16 cellular contexts compared by ENCODE assay signal in the genomic region with DNA sequence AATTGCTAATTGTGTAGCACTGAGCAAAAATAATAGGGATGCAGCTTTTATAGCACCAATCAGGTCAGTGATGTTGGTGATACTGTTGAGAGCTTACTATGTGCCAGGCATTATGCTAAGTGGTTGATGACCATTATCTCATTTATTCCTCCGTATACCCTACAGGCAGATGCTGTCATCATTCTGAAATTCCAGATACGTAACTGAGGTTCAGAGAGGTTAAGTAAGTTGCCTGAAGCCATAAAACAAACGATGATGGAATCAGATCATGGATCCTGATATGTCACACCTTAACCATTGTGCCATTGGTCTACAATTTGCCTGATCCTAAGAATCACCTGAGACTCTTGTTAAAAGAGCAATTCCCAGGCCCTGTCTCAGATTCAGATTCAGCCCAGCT. TPM values are rescaled to one million over a fixed set of nuclear protein-coding genes. Genes with fewer than 3 reads are reported as not detected.
DNase-seq lines count a peak whose midpoint lies in the region; ATAC-seq and TF ChIP-seq lines count a peak whose summit lies in the region.
"Had no signal": no experiment of that assay in that cellular context is flagged by ENCODE, and none has a peak within 500 bp of the region (broad histone marks: within the 10 kb centered on the region; RNA-seq: fewer than 3 reads in every experiment).

No MANE protein-coding gene starts in this region.

- H3K27ac ChIP-seq in breast epithelium (peak overlapping the region in 1 of 2 donors; percentile 13), RWPE2 (ENCODE audit: poor library complexity, severe bottlenecking) (no peak overlapping the region), gastrocnemius medialis (no peak overlapping the region)
- H3K27ac ChIP-seq: 22Rv1 had no signal

- TF ChIP-seq POLR2A in breast epithelium (IDR thresholded peaks at IDR 0.05) (no peak), gastrocnemius medialis (IDR thresholded peaks at IDR 0.05) (no peak)

- intact Hi-C loops in MCF 10A (cut with micrococcal nuclease) (no loop called here), breast epithelium (cut with DNase I; ENCODE audit: low total_unique reads) (no loop called here), gastrocnemius medialis (cut with DNase I; ENCODE audit: low total_unique reads) (loop anchor here (5.0 kb wide), 1 partner anchor 198 kb away; the partner anchor contains the start of gene EIF4A2)

- no TSS peak for BruUV-seq in MCF 10A (replicated peaks; lab: Mats Ljungman, UMichigan)

- POLR2A ChIA-PET in MCF 10A (lab: Yijun Ruan, JAX) = interaction anchor here (0.7 to 1.4 kb wide), 2 partner anchors 9 to 39 kb away, joined by 3 to 6 read pairs; no protein-coding TSS in a partner anchor

- H3K9me3 ChIP-seq in breast epithelium (no peaks in the 10 kb centered on the region), RWPE2 (ENCODE audit: severe bottlenecking) (no peaks in the 10 kb centered on the region), gastrocnemius medialis (no peaks in the 10 kb centered on the region)

- no peaks in the 10 kb centered on the region for H3K27me3 ChIP-seq in breast epithelium
- no peaks in the 10 kb centered on the region for H3K27me3 ChIP-seq in RWPE2 (ENCODE audit: insufficient read depth, poor library complexity, severe bottlenecking)
- H3K27me3 ChIP-seq in gastrocnemius medialis = no peaks in the 10 kb centered on the region

- H3K4me1 Mint-ChIP-seq in MCF 10A (ENCODE audit: insufficient read depth, unreplicated experiment) = no peaks in the 10 kb centered on the region
- peaks cover 19% of the 10 kb centered on the region for H3K4me1 Mint-ChIP-seq in mesothelial cell of epicardium

- H3K36me3 Mint-ChIP-seq in MCF 10A (ENCODE audit: insufficient read depth, unreplicated experiment) (peaks cover 8% of the 10 kb centered on the region), mesothelial cell of epicardium (peaks cover 34% of the 10 kb centered on the region)

- H3K36me3 ChIP-seq in breast epithelium (no peaks in the 10 kb centered on the region), RWPE2 (ENCODE audit: low read depth) (no peaks in the 10 kb centered on the region), gastrocnemius medialis (no peaks in the 10 kb centered on the region)

- ATAC-seq in RWPE2 (ENCODE audit: low read depth) = peak; percentile 56; the same call in 2 of the 3 replicates
- no peak for ATAC-seq in gastrocnemius medialis
- ATAC-seq: Right ventricle myocardium inferior had no signal

- H3K9me3 Mint-ChIP-seq in MCF 10A (ENCODE audit: unreplicated experiment) (no peaks in the 10 kb centered on the region), mesothelial cell of epicardium (no peaks in the 10 kb centered on the region)

- H3K4me3 Mint-ChIP-seq in MCF 10A (ENCODE audit: unreplicated experiment) (no peak overlapping the region), mesothelial cell of epicardium (no peak overlapping the region)

- no peak overlapping the region for H3K27ac Mint-ChIP-seq in MCF 10A (ENCODE audit: low read depth, unreplicated experiment)
- no peak overlapping the region for H3K27ac Mint-ChIP-seq in mesothelial cell of epicardium

- H3K4me1 ChIP-seq in breast epithelium (peaks cover 0 to 13% of the 10 kb centered on the region in 2 donors), RWPE2 (ENCODE audit: insufficient read depth, poor library complexity, severe bottlenecking) (no peaks in the 10 kb centered on the region), gastrocnemius medialis (peaks cover 27 to 40% of the 10 kb centered on the region in 2 donors)

- DNase-seq in MCF 10A (ENCODE audit: unreplicated experiment) = peak; percentile 6
- no peak for DNase-seq in breast epithelium (ENCODE audit: low spot score in 2 of 2)
- no peak for DNase-seq in RWPE2 (ENCODE audit: low spot score)
- peak; percentile 67 for DNase-seq in kidney tubule cell (ENCODE audit: low spot score)
- DNase-seq in NCI-H1930 (lab: John Stamatoyannopoulos, UW) = no peak
- DNase-seq in mesothelial cell of epicardium (ENCODE audit: low spot score in 2 of 2, unreplicated experiment in 2 of 2) = no peak
- DNase-seq in gastrocnemius medialis = no peak
- no peak for DNase-seq in NK-92 (lab: John Stamatoyannopoulos, UW; ENCODE audit: unreplicated experiment)
- DNase-seq: COR-L47, DMS 273 treated with DMSO at 0.1 percent for 48 hours, MV-4-11, NCI-H1694 treated with DMSO at 0.1 percent for 48 hours, NCI-H2227 treated with DMSO at 0.1 percent for 48 hours, NCI-H524 had no signal

- in situ Hi-C loops in gastrocnemius medialis (cut with MboI; ENCODE audit: low sequenced_read_pairs in 4 of 4) = loop anchor here in 1 of 4 donors (10.0 kb wide), 1 partner anchor 65 kb away; no protein-coding TSS in a partner anchor

- H3K4me3 ChIP-seq in breast epithelium = no peak overlapping the region
- H3K4me3 ChIP-seq in RWPE2 (ENCODE audit: severe bottlenecking) = no peak overlapping the region
- no peak overlapping the region for H3K4me3 ChIP-seq in gastrocnemius medialis

- TF ChIP-seq CTCF in MCF 10A (IDR thresholded peaks at IDR 0.05; ENCODE audit: unreplicated experiment) (no peak), breast epithelium (IDR thresholded peaks at IDR 0.05) (no peak), RWPE2 (IDR thresholded peaks at IDR 0.05; ENCODE audit: poor library complexity, severe bottlenecking) (no peak), mesothelial cell of epicardium (IDR thresholded peaks at IDR 0.05; ENCODE audit: unreplicated experiment) (no peak), gastrocnemius medialis (IDR thresholded peaks at IDR 0.05 in 4 of 5, conservative IDR thresholded peaks at IDR 0.05 in 1 of 5) (no peak)

- no peaks in the 10 kb centered on the region for H3K27me3 Mint-ChIP-seq in MCF 10A (ENCODE audit: insufficient read depth, unreplicated experiment)
- no peaks in the 10 kb centered on the region for H3K27me3 Mint-ChIP-seq in mesothelial cell of epicardium (ENCODE audit: low read depth)

- CTCF ChIA-PET in MCF 10A (lab: Yijun Ruan, JAX) = interaction anchor here (0.5 kb wide), 1 partner anchor 11 kb away, joined by 3 read pairs; no protein-coding TSS in a partner anchor

RNA-seq across cellular contexts. Expression of gene ST6GAL1, which starts 49.5 kb away (rescaled TPM):
- 11.5 and 18.8 TPM in 2 replicates for total RNA-seq in MCF 10A (2022)
- total RNA-seq in breast epithelium = 10 to 100 TPM; 28.5 to 79.6 (median 42.3) TPM
- 38.7 to 50.3 TPM (median 45.8 TPM) in 3 replicates for total RNA-seq in mesothelial cell of epicardium
- 10 to 100 TPM; 11.1 to 29.8 (median 18.6) TPM for total RNA-seq in gastrocnemius medialis

Comparison
In these comparisons a context has a peak if more than half of its experiments do, and no peak if none do; other contexts are left out.
1. DNase-seq: peak in MCF 10A (single experiment) and kidney tubule cell (single experiment); none in breast epithelium (0 of 2), RWPE2 (single experiment), NCI-H1930 (0 of 2), mesothelial cell of epicardium (0 of 2), gastrocnemius medialis (0 of 2) and NK-92 (single experiment).